ENCODE assay signal across 1 cellular context in the genomic region with DNA sequence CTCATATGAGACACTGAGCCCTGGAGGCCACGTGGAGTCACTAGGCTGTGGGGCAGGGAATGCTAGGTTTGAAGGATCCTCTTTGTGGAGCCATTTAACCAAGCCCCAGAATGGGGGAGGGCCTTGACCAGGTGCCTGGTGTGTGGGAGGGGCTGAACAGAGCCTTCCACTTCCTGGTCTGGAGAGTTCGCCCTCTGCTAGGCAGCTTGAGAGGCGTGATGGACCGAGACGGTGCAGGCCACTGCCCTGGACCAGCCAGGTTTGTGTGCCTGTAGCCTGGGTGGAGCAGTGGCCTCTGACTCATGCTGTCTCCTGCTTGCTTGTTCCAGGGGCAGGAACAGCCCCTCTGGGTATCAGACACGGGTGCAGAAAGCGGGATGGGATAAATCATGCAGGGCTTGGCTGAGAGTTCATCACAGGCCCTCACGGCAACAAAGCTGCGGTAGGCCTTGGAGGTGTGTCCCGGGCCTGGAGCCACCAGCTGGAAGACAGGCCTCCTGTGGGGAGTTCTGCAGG.
TF ChIP-seq lines count a peak whose summit lies in the region.

No MANE protein-coding gene starts in this region.

TF ChIP-seq in GM23338, 12 proteins besides CTCF, POLR2A, EP300 and RAD21 (continued from another document):
- TF ChIP-seq, protein P1, sequence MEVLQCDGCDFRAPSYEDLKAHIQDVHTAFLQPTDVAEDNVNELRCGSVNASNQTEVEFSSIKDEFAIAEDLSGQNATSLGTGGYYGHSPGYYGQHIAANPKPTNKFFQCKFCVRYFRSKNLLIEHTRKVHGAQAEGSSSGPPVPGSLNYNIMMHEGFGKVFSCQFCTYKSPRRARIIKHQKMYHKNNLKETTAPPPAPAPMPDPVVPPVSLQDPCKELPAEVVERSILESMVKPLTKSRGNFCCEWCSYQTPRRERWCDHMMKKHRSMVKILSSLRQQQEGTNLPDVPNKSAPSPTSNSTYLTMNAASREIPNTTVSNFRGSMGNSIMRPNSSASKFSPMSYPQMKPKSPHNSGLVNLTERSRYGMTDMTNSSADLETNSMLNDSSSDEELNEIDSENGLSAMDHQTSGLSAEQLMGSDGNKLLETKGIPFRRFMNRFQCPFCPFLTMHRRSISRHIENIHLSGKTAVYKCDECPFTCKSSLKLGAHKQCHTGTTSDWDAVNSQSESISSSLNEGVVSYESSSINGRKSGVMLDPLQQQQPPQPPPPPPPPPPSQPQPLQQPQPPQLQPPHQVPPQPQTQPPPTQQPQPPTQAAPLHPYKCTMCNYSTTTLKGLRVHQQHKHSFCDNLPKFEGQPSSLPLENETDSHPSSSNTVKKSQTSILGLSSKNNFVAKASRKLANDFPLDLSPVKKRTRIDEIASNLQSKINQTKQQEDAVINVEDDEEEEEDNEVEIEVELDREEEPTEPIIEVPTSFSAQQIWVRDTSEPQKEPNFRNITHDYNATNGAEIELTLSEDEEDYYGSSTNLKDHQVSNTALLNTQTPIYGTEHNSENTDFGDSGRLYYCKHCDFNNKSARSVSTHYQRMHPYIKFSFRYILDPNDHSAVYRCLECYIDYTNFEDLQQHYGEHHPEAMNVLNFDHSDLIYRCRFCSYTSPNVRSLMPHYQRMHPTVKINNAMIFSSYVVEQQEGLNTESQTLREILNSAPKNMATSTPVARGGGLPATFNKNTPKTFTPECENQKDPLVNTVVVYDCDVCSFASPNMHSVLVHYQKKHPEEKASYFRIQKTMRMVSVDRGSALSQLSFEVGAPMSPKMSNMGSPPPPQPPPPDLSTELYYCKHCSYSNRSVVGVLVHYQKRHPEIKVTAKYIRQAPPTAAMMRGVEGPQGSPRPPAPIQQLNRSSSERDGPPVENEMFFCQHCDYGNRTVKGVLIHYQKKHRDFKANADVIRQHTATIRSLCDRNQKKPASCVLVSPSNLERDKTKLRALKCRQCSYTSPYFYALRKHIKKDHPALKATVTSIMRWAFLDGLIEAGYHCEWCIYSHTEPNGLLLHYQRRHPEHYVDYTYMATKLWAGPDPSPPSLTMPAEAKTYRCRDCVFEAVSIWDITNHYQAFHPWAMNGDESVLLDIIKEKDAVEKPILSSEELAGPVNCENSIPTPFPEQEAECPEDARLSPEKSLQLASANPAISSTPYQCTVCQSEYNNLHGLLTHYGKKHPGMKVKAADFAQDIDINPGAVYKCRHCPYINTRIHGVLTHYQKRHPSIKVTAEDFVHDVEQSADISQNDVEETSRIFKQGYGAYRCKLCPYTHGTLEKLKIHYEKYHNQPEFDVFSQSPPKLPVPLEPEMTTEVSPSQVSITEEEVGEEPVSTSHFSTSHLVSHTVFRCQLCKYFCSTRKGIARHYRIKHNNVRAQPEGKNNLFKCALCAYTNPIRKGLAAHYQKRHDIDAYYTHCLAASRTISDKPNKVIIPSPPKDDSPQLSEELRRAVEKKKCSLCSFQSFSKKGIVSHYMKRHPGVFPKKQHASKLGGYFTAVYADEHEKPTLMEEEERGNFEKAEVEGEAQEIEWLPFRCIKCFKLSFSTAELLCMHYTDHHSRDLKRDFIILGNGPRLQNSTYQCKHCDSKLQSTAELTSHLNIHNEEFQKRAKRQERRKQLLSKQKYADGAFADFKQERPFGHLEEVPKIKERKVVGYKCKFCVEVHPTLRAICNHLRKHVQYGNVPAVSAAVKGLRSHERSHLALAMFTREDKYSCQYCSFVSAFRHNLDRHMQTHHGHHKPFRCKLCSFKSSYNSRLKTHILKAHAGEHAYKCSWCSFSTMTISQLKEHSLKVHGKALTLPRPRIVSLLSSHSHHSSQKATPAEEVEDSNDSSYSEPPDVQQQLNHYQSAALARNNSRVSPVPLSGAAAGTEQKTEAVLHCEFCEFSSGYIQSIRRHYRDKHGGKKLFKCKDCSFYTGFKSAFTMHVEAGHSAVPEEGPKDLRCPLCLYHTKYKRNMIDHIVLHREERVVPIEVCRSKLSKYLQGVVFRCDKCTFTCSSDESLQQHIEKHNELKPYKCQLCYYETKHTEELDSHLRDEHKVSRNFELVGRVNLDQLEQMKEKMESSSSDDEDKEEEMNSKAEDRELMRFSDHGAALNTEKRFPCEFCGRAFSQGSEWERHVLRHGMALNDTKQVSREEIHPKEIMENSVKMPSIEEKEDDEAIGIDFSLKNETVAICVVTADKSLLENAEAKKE (CRISPR knock-in tag; IDR thresholded peaks at IDR 0.05), result no peak
- TF ChIP-seq POLR2AphosphoS5 (IDR thresholded peaks at IDR 0.05; ENCODE audit: low read depth), result no peak
- TF ChIP-seq EZH2 (IDR thresholded peaks at IDR 0.05; ENCODE audit: low read depth, unreplicated experiment), result no peak
- no peak for TF ChIP-seq EZH2phosphoT487 (IDR thresholded peaks at IDR 0.05; ENCODE audit: unreplicated experiment)
- TF ChIP-seq, protein P2, sequence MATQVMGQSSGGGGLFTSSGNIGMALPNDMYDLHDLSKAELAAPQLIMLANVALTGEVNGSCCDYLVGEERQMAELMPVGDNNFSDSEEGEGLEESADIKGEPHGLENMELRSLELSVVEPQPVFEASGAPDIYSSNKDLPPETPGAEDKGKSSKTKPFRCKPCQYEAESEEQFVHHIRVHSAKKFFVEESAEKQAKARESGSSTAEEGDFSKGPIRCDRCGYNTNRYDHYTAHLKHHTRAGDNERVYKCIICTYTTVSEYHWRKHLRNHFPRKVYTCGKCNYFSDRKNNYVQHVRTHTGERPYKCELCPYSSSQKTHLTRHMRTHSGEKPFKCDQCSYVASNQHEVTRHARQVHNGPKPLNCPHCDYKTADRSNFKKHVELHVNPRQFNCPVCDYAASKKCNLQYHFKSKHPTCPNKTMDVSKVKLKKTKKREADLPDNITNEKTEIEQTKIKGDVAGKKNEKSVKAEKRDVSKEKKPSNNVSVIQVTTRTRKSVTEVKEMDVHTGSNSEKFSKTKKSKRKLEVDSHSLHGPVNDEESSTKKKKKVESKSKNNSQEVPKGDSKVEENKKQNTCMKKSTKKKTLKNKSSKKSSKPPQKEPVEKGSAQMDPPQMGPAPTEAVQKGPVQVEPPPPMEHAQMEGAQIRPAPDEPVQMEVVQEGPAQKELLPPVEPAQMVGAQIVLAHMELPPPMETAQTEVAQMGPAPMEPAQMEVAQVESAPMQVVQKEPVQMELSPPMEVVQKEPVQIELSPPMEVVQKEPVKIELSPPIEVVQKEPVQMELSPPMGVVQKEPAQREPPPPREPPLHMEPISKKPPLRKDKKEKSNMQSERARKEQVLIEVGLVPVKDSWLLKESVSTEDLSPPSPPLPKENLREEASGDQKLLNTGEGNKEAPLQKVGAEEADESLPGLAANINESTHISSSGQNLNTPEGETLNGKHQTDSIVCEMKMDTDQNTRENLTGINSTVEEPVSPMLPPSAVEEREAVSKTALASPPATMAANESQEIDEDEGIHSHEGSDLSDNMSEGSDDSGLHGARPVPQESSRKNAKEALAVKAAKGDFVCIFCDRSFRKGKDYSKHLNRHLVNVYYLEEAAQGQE (IDR thresholded peaks at IDR 0.05; ENCODE audit: unreplicated experiment), result no peak
TF ChIP-seq in GM23338: peak in this region for 0.
